In genomic region chr3:49650651-49651050, GRCh38 we compare ENCODE assay signal across 35 cellular contexts.
"Had no signal": no experiment of that assay in that cellular context is flagged by ENCODE, and none has a peak within 500 bp of the region (broad histone marks: within the 10 kb centered on the region; RNA-seq: fewer than 3 reads in every experiment).

No MANE protein-coding gene starts in this region.

- H3K4me1 ChIP-seq: adrenal gland, breast epithelium had no signal

- H3K4me1 Mint-ChIP-seq: activated CD4-positive, alpha-beta T cell treated with anti-CD3 and anti-CD28 coated beads for 36 hours; activated naive CD8-positive, alpha-beta T cell treated with anti-CD3 and anti-CD28 coated beads for 36 hours; activated T-helper 17 cell treated with anti-CD3 and anti-CD28 coated beads, Interleukin-2, amount 50 U/mL, for 72 hours had no signal

- DNase-seq: activated B cell treated with CpG ODN at 0.5 μM for 24 hours; activated CD4-positive, alpha-beta memory T cell treated with anti-CD3 and anti-CD28 coated beads for 36 hours; activated CD4-positive, alpha-beta T cell treated with anti-CD3 and anti-CD28 coated beads for 36 hours; activated CD4-positive, alpha-beta T cell treated with anti-CD3 and anti-CD28 coated beads for 48 hours; activated CD4-positive, alpha-beta T cell treated with anti-CD3 and anti-CD28 coated beads, Interleukin-2, amount 50 U/mL, for 1 hour; activated CD4-positive, alpha-beta T cell treated with anti-CD3 and anti-CD28 coated beads, Interleukin-2, amount 50 U/mL, for 4 hours; activated CD4-positive, CD25-positive, alpha-beta regulatory T cell treated with anti-CD3 and anti-CD28 coated beads, Interleukin-2, amount 50 U/mL, for 72 hours; activated CD8-positive, alpha-beta memory T cell treated with anti-CD3 and anti-CD28 coated beads, Interleukin-2, amount 50 U/mL, for 4 hours; activated CD8-positive, alpha-beta T cell treated with anti-CD3 and anti-CD28 coated beads for 36 hours; activated effector memory CD4-positive, alpha-beta T cell treated with anti-CD3 and anti-CD28 coated beads, Interleukin-2, amount 50 U/mL, for 16 hours; activated gamma-delta T cell treated with Interleukin-2 at 50 U/mL for 16 hours; activated naive CD4-positive, alpha-beta T cell; activated naive CD4-positive, alpha-beta T cell treated with anti-CD3 and anti-CD28 coated beads for 36 hours; activated naive CD4-positive, alpha-beta T cell treated with anti-CD3 and anti-CD28 coated beads, Interleukin-2, amount 50 U/mL, for 16 hours; activated naive CD8-positive, alpha-beta T cell treated with anti-CD3 and anti-CD28 coated beads for 36 hours; activated T-cell treated with anti-CD3 and anti-CD28 coated beads for 4 hours; activated T-cell treated with anti-CD3 and anti-CD28 coated beads, Interleukin-2, amount 50 U/mL, for 1 hour; activated T-cell treated with anti-CD3 and anti-CD28 coated beads, Interleukin-2, amount 50 U/mL, for 4 hours; activated T-cell treated with anti-CD3 and anti-CD28 coated beads, Interleukin-2, amount 50 U/mL, for 72 hours; adrenal gland; amniotic stem cell; aorta; body of pancreas; brain microvascular endothelial cell; central memory CD4-positive, alpha-beta T cell; T-helper 1 cell; T-helper 2 cell; T-helper 9 cell had no signal

- H3K27ac Mint-ChIP-seq: activated B cell treated with CpG ODN at 0.5 μM for 24 hours; activated CD4-positive, alpha-beta memory T cell treated with anti-CD3 and anti-CD28 coated beads for 36 hours; activated CD4-positive, alpha-beta T cell treated with anti-CD3 and anti-CD28 coated beads for 36 hours; activated CD8-positive, alpha-beta T cell treated with anti-CD3 and anti-CD28 coated beads for 36 hours; activated naive CD4-positive, alpha-beta T cell treated with anti-CD3 and anti-CD28 coated beads for 36 hours; activated naive CD4-positive, alpha-beta T cell treated with anti-CD3 and anti-CD28 coated beads, Interleukin-2, amount 50 U/mL, for 72 hours; activated naive CD8-positive, alpha-beta T cell treated with anti-CD3 and anti-CD28 coated beads for 36 hours; activated T-cell treated with anti-CD3 and anti-CD28 coated beads, Interleukin-2, amount 50 U/mL, for 72 hours; activated T-helper 1 cell treated with anti-CD3 and anti-CD28 coated beads, Interleukin-12 subunit alpha, Interleukin-12 subunit beta, Interleukin-2, Interleukin-4 antibody, amounts not matched to agents 30 ng/mL and 10 ng/mL and 1 ng/mL, durations not matched to agents 14 hours and 24 hours and 36 hours; activated T-helper 17 cell treated with anti-CD3 and anti-CD28 coated beads, Interleukin-2, amount 50 U/mL, for 72 hours; T-helper 1 cell treated with Interleukin-12 subunit alpha and Interleukin-12 subunit beta and Interleukin-4 antibody, amounts not matched to agents 30 μg/mL and 1 μg/mL, for 36 hours; T-helper 2 cell treated with Interferon-gamma antibody and Interleukin-4, amounts not matched to agents 5 μg/mL and 100 μg/mL, for 36 hours had no signal

- H3K36me3 Mint-ChIP-seq: activated CD4-positive, alpha-beta memory T cell treated with anti-CD3 and anti-CD28 coated beads for 36 hours; activated naive CD4-positive, alpha-beta T cell treated with anti-CD3 and anti-CD28 coated beads, Interleukin-2, amount 50 U/mL, for 72 hours; activated naive CD8-positive, alpha-beta T cell treated with anti-CD3 and anti-CD28 coated beads for 36 hours had no signal

- H3K9me3 Mint-ChIP-seq: activated B cell treated with CpG ODN at 0.5 μM for 24 hours; activated CD4-positive, alpha-beta memory T cell treated with anti-CD3 and anti-CD28 coated beads for 36 hours; activated CD8-positive, alpha-beta T cell treated with anti-CD3 and anti-CD28 coated beads for 36 hours; activated naive CD4-positive, alpha-beta T cell treated with anti-CD3 and anti-CD28 coated beads for 36 hours; activated naive CD4-positive, alpha-beta T cell treated with anti-CD3 and anti-CD28 coated beads, Interleukin-2, amount 50 U/mL, for 72 hours; activated naive CD8-positive, alpha-beta T cell treated with anti-CD3 and anti-CD28 coated beads for 36 hours; activated T-cell treated with anti-CD3 and anti-CD28 coated beads, Interleukin-2, amount 50 U/mL, for 4 hours; activated T-cell treated with anti-CD3 and anti-CD28 coated beads, Interleukin-2, amount 50 U/mL, for 72 hours; activated T-helper 1 cell treated with anti-CD3 and anti-CD28 coated beads, Interleukin-12 subunit alpha, Interleukin-12 subunit beta, Interleukin-2, Interleukin-4 antibody, amounts not matched to agents 30 ng/mL and 10 ng/mL and 1 ng/mL, durations not matched to agents 14 hours and 24 hours and 36 hours; activated T-helper 17 cell treated with anti-CD3 and anti-CD28 coated beads, Interleukin-2, amount 50 U/mL, for 72 hours; T-helper 1 cell treated with Interleukin-12 subunit alpha and Interleukin-12 subunit beta and Interleukin-4 antibody, amounts not matched to agents 30 μg/mL and 1 μg/mL, for 36 hours; T-helper 2 cell treated with Interferon-gamma antibody and Interleukin-4, amounts not matched to agents 5 μg/mL and 100 μg/mL, for 36 hours had no signal

- H3K4me3 Mint-ChIP-seq: activated B cell treated with CpG ODN at 0.5 μM for 24 hours; activated CD4-positive, alpha-beta memory T cell treated with anti-CD3 and anti-CD28 coated beads for 36 hours; activated CD4-positive, alpha-beta T cell treated with anti-CD3 and anti-CD28 coated beads for 36 hours; activated CD8-positive, alpha-beta T cell treated with anti-CD3 and anti-CD28 coated beads for 36 hours; activated naive CD4-positive, alpha-beta T cell treated with anti-CD3 and anti-CD28 coated beads for 36 hours; activated naive CD8-positive, alpha-beta T cell treated with anti-CD3 and anti-CD28 coated beads for 36 hours; activated T-cell treated with anti-CD3 and anti-CD28 coated beads, Interleukin-2, amount 50 U/mL, for 4 hours; activated T-cell treated with anti-CD3 and anti-CD28 coated beads, Interleukin-2, amount 50 U/mL, for 72 hours; activated T-helper 1 cell treated with anti-CD3 and anti-CD28 coated beads, Interleukin-12 subunit alpha, Interleukin-12 subunit beta, Interleukin-2, Interleukin-4 antibody, amounts not matched to agents 30 ng/mL and 10 ng/mL and 1 ng/mL, durations not matched to agents 14 hours and 24 hours and 36 hours; activated T-helper 17 cell treated with anti-CD3 and anti-CD28 coated beads, Interleukin-2, amount 50 U/mL, for 72 hours; T-helper 1 cell treated with Interleukin-12 subunit alpha and Interleukin-12 subunit beta and Interleukin-4 antibody, amounts not matched to agents 30 μg/mL and 1 μg/mL, for 36 hours; T-helper 2 cell treated with Interferon-gamma antibody and Interleukin-4, amounts not matched to agents 5 μg/mL and 100 μg/mL, for 36 hours had no signal

- H3K9me3 ChIP-seq: adrenal gland, body of pancreas, breast epithelium had no signal

- H3K36me3 ChIP-seq: adrenal gland, brain microvascular endothelial cell, breast epithelium had no signal

- ATAC-seq: activated CD4-positive, alpha-beta T cell treated with anti-CD3 and anti-CD28 coated beads for 36 hours; activated CD8-positive, alpha-beta T cell treated with anti-CD3 and anti-CD28 coated beads for 36 hours; activated T-cell treated with anti-CD3 and anti-CD28 coated beads, Interleukin-2, amount 50 U/mL, for 4 hours; activated T-helper 17 cell treated with anti-CD3 and anti-CD28 coated beads, Interleukin-2, amount 50 U/mL, for 72 hours; body of pancreas had no signal

- H3K27me3 ChIP-seq: adrenal gland, body of pancreas, brain microvascular endothelial cell, breast epithelium had no signal

- H3K27me3 Mint-ChIP-seq: activated B cell treated with CpG ODN at 0.5 μM for 24 hours; activated CD4-positive, alpha-beta memory T cell treated with anti-CD3 and anti-CD28 coated beads for 36 hours; activated CD4-positive, alpha-beta T cell treated with anti-CD3 and anti-CD28 coated beads for 36 hours; activated CD8-positive, alpha-beta T cell treated with anti-CD3 and anti-CD28 coated beads for 36 hours; activated naive CD8-positive, alpha-beta T cell treated with anti-CD3 and anti-CD28 coated beads for 36 hours; activated T-helper 17 cell treated with anti-CD3 and anti-CD28 coated beads, Interleukin-2, amount 50 U/mL, for 72 hours had no signal

- H3K27ac ChIP-seq: adrenal gland, body of pancreas, brain microvascular endothelial cell, breast epithelium, VCaP had no signal

- H3K4me3 ChIP-seq: adrenal gland, body of pancreas, breast epithelium had no signal
